ENCODE assay signal across 8 cellular contexts in the genomic region with DNA sequence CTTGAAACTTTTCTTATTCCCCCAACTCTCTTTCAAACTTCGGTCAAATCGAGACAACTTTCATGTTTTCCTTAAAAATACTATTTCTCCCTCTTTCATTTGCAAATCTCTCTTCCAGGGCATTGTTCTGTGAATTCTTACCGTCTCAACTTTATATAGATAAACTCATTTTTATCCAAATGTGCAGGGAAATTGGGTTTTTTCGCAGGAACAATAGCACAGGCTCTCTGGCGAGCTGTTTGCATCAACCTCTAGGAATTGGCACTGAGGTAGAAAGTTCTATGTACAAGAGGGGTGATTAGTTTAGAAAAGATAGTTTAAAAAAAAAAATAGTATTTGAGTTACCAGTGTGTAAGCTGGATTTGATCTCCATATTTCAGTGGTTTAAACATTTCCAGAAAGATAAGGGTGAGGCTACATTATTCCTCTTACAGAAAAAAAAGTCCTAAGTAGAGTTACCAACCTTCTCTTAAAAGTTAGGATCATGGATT.
DNase-seq lines count a peak whose midpoint lies in the region; ATAC-seq, FAIRE-seq and TF ChIP-seq lines count a peak whose summit lies in the region.

No MANE protein-coding gene starts in this region.

- peak overlapping the region; percentile 89 for H3K9ac ChIP-seq in HUES64 (ENCODE audit: low read depth, low read length)

- H3K4me1 Mint-ChIP-seq in mesothelial cell of epicardium, result peaks cover 23% of the 10 kb centered on the region

- H3K4me1 ChIP-seq in HUES64 (ENCODE audit: insufficient read depth, low read length), result peaks cover 13% of the 10 kb centered on the region

- H3K4me3 ChIP-seq in AG04449 (ENCODE audit: low read depth, low read length), result peak overlapping the region; percentile 60
- H3K4me3 ChIP-seq in HUES64 (ENCODE audit: low read length), result peak overlapping the region; percentile 65
- peak overlapping the region; percentile 59 for H3K4me3 ChIP-seq in astrocyte of the spinal cord (ENCODE audit: low read depth, low read length)

- H3K4me3 Mint-ChIP-seq in mesothelial cell of epicardium, result peak overlapping the region; percentile 87

- H3K9me3 Mint-ChIP-seq in mesothelial cell of epicardium, result peaks cover 3% of the 10 kb centered on the region

- DNase-seq in AG04449 (ENCODE audit: low read depth, low spot score) (no peak), astrocyte of the spinal cord (ENCODE audit: low read depth, low spot score) (no peak), mesothelial cell of epicardium (ENCODE audit: low spot score in 2 of 2, unreplicated experiment in 2 of 2) (no peak), mucosa of gallbladder (ENCODE audit: low spot score) (no peak), GM12892 (ENCODE audit: insufficient read length) (no peak), DMS153 (lab: John Stamatoyannopoulos, UW) (no peak)

- no peaks in the 10 kb centered on the region for H3K36me3 Mint-ChIP-seq in mesothelial cell of epicardium

- H3K36me3 ChIP-seq in HUES64 (ENCODE audit: insufficient read depth, low read length), result no peaks in the 10 kb centered on the region

- H3K9me3 ChIP-seq in HUES64 (ENCODE audit: insufficient read depth, low read depth, low read length), result no peaks in the 10 kb centered on the region

- peak overlapping the region; percentile 44 for H3K27ac ChIP-seq in HUES64 (ENCODE audit: low read depth, low read length)

- POLR2A ChIA-PET in AG04449 (lab: Yijun Ruan, JAX), result interaction anchor here (0.7 to 2.7 kb wide), 5 partner anchors 10 to 360 kb away, joined by 3 to 25 read pairs (median 19); a partner anchor contains a TSS

- CTCF ChIA-PET in AG04449 (lab: Yijun Ruan, JAX), result interaction anchor here (1.5 to 4.7 kb wide), 3 partner anchors 9 to 29 kb away, joined by 4 to 22 read pairs (median 20); a partner anchor contains a TSS

- in situ Hi-C loops in astrocyte of the spinal cord (cut with HindIII; ENCODE audit: low sequenced_read_pairs), result no loop called here

- WGBS in HUES64, result 41% methylated on average over 5 of the region's 5 CpGs

- no peak for FAIRE-seq in GM12892 (lab: Jason Lieb, UNC)

- no peaks in the 10 kb centered on the region for H3K27me3 ChIP-seq in HUES64 (ENCODE audit: insufficient read depth, low read length)

- H3K27me3 Mint-ChIP-seq in mesothelial cell of epicardium (ENCODE audit: low read depth), result no peaks in the 10 kb centered on the region

- TF ChIP-seq CTCF in AG04449 (IDR thresholded peaks at IDR 0.05; ENCODE audit: insufficient read depth, low read length, missing control alignments) (no peak), astrocyte of the spinal cord (IDR thresholded peaks at IDR 0.05; ENCODE audit: low read depth, low read length) (no peak), mesothelial cell of epicardium (IDR thresholded peaks at IDR 0.05; ENCODE audit: unreplicated experiment) (no peak)

- ATAC-seq in GM18511 (IDR thresholded peaks at IDR 0.05; ENCODE audit: unreplicated experiment), result no peak

- peak overlapping the region; percentile 93 for H3K27ac Mint-ChIP-seq in mesothelial cell of epicardium

- TF ChIP-seq POLR2A in GM12892 (IDR thresholded peaks at IDR 0.05; ENCODE audit: low read depth, low read length), result no peak
